Comparison of ENCODE assay signal across 2 cellular contexts in the genomic region with DNA sequence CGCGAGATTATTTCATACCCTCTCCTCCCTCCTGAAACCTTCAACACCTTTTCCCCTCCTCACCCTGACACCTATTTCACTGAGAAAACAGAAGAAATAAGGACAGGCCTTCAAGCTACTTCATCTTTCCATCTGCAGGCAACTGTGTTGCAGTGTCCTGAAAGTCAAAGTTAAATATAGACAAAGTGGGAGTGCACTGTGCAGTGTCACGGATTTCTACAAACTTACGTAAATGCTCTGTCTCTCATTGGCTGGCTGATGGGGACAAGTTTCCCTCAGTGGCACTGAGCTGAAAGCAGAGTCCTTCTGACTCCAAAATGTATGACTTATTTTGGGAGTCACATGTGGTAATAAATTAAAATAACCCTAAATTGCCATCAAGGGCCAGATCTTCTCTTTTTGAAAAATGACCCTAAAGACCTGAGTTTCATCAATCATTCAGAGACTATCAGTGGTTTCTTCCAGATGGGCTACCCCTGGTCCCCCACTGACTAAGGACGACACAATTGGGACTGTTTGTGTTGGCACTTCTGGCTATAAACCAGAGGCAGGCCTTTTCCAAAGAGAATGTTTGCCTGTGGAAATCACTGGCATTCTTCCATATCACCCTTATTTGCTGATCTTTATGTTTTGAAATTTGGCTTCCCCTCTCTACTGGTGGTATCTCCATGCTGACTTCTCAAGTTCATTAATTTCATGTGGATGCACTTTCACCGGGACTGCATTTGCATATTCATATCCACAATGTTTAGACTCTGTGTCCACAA.
TF ChIP-seq lines count a peak whose summit lies in the region.

No MANE protein-coding gene starts in this region.

TF ChIP-seq in liver, 16 proteins besides CTCF, POLR2A, EP300 and RAD21:
- TF ChIP-seq TAF1 (conservative IDR thresholded peaks at IDR 0.05): no peak
- TF ChIP-seq, protein P1, sequence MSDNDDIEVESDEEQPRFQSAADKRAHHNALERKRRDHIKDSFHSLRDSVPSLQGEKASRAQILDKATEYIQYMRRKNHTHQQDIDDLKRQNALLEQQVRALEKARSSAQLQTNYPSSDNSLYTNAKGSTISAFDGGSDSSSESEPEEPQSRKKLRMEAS (IDR thresholded peaks at IDR 0.05): no peak
- TF ChIP-seq HNF4G (IDR thresholded peaks at IDR 0.05): no peak
- peak; percentile 18 for TF ChIP-seq YY1 (IDR thresholded peaks at IDR 0.05)
- TF ChIP-seq SP1 (IDR thresholded peaks at IDR 0.05): peak; percentile 13
- peak in 1 of 2 donors; percentile 18 for TF ChIP-seq EGR1 (IDR thresholded peaks at IDR 0.05; ENCODE audit: low read depth in 2 of 2)
- peak in 1 of 2 donors; percentile 23 for TF ChIP-seq HNF4A (conservative IDR thresholded peaks at IDR 0.05)
- TF ChIP-seq FOXA2 (IDR thresholded peaks at IDR 0.05): no peak
- peak in 1 of 2 donors; percentile 11 for TF ChIP-seq JUND (IDR thresholded peaks at IDR 0.05)
- peak in 1 of 2 donors; percentile 7 for TF ChIP-seq RXRA (IDR thresholded peaks at IDR 0.05)
- TF ChIP-seq, protein P2, sequence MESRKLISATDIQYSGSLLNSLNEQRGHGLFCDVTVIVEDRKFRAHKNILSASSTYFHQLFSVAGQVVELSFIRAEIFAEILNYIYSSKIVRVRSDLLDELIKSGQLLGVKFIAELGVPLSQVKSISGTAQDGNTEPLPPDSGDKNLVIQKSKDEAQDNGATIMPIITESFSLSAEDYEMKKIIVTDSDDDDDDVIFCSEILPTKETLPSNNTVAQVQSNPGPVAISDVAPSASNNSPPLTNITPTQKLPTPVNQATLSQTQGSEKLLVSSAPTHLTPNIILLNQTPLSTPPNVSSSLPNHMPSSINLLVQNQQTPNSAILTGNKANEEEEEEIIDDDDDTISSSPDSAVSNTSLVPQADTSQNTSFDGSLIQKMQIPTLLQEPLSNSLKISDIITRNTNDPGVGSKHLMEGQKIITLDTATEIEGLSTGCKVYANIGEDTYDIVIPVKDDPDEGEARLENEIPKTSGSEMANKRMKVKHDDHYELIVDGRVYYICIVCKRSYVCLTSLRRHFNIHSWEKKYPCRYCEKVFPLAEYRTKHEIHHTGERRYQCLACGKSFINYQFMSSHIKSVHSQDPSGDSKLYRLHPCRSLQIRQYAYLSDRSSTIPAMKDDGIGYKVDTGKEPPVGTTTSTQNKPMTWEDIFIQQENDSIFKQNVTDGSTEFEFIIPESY (IDR thresholded peaks at IDR 0.05): peak; percentile 18
- TF ChIP-seq ATF3 (IDR thresholded peaks at IDR 0.05): no peak
- TF ChIP-seq GABPA (IDR thresholded peaks at IDR 0.05 in 1 of 2, conservative IDR thresholded peaks at IDR 0.05 in 1 of 2): no peak
- TF ChIP-seq FOXA1 (IDR thresholded peaks at IDR 0.05): no peak
- no peak for TF ChIP-seq NR2F2 (IDR thresholded peaks at IDR 0.05)

TF ChIP-seq in HepG2, 621 proteins besides CTCF, POLR2A, EP300 and RAD21:
- no peak for TF ChIP-seq RFX1 (IDR thresholded peaks at IDR 0.05)
- no peak for TF ChIP-seq SRY (CRISPR knock-in tag; IDR thresholded peaks at IDR 0.05)
- no peak for TF ChIP-seq ATF1 (CRISPR knock-in tag; IDR thresholded peaks at IDR 0.05)
- no peak for TF ChIP-seq KLF15 (CRISPR knock-in tag; IDR thresholded peaks at IDR 0.05; ENCODE audit: borderline replicate concordance)
- TF ChIP-seq PHF21A (CRISPR knock-in tag; IDR thresholded peaks at IDR 0.05): no peak
- no peak for TF ChIP-seq MXD3 (CRISPR knock-in tag; IDR thresholded peaks at IDR 0.05)
- no peak for TF ChIP-seq JUN (CRISPR knock-in tag; IDR thresholded peaks at IDR 0.05)
- TF ChIP-seq AHDC1 (CRISPR knock-in tag; IDR thresholded peaks at IDR 0.05; ENCODE audit: borderline replicate concordance): no peak
- TF ChIP-seq ZKSCAN5 (CRISPR knock-in tag; IDR thresholded peaks at IDR 0.05): no peak
- no peak for TF ChIP-seq SIN3B (IDR thresholded peaks at IDR 0.05; ENCODE audit: low read length)
- no peak for TF ChIP-seq KLF6 (CRISPR knock-in tag; IDR thresholded peaks at IDR 0.05)
TF ChIP-seq in HepG2: peak in this region for 0.
